11 cellular contexts compared by ENCODE assay signal in genomic region chr17:47066095-47066494, GRCh38.
DNase-seq lines count a peak whose midpoint lies in the region; TF ChIP-seq lines count a peak whose summit lies in the region.
"Had no signal": no experiment of that assay in that cellular context is flagged by ENCODE, and none has a peak within 500 bp of the region (broad histone marks: within the 10 kb centered on the region; RNA-seq: fewer than 3 reads in every experiment).

No MANE protein-coding gene starts in this region.

- H3K9ac ChIP-seq in OCI-LY1 (ENCODE audit: low read length): no peak overlapping the region

- DNase-seq in ELR (ENCODE audit: low read depth): peak; percentile 10
- no peak for DNase-seq in transverse colon
- DNase-seq in NCI-H2227 treated with DMSO at 0.1 percent for 48 hours (lab: John Stamatoyannopoulos, UW): no peak
- DNase-seq in DMS79 (lab: John Stamatoyannopoulos, UW): no peak
- no peak for DNase-seq in NOMO-1 treated with DMSO at 0.1 percent for 48 hours (lab: John Stamatoyannopoulos, UW; ENCODE audit: unreplicated experiment)
- DNase-seq: activated CD4-positive, alpha-beta T cell treated with anti-CD3 and anti-CD28 coated beads, Interleukin-2, amount 50 U/mL, for 4 hours; NCI-H2081 treated with DMSO at 0.1 percent for 48 hours; stimulated activated CD4-positive, alpha-beta T cell treated with anti-CD3 and anti-CD28 coated beads, Interleukin-4, amount 100 ng/mL, for 1 hour had no signal

- peak overlapping the region; percentile 89; the same call in 1 of the 2 replicates for H3K4me2 ChIP-seq in OCI-LY1 (ENCODE audit: low read length)

- H3K4me1 ChIP-seq in OCI-LY1 (ENCODE audit: insufficient read depth, low read length, severe bottlenecking) (peaks cover 13% of the 10 kb centered on the region), transverse colon (peaks cover 0 to 17% (median 10%) of the 10 kb centered on the region in 4 donors)

- no peak for TF ChIP-seq POLR2A in transverse colon (IDR thresholded peaks at IDR 0.05)

- H3K9me3 ChIP-seq in OCI-LY1 (ENCODE audit: low read length): no peaks in the 10 kb centered on the region
- no peaks in the 10 kb centered on the region for H3K9me3 ChIP-seq in transverse colon

- H3F3A ChIP-seq in OCI-LY1 (ENCODE audit: insufficient read depth, low read length): no peaks in the 10 kb centered on the region

- peaks cover 10% of the 10 kb centered on the region for H3K9me3 Mint-ChIP-seq in dendritic cell treated with granulocyte-macrophage colony-stimulating factor and Interleukin-4, amounts not matched to agents 40 ng/mL and 50 ng/mL, for 4 days
- no peaks in the 10 kb centered on the region for H3K9me3 Mint-ChIP-seq in nephron

- TF ChIP-seq CTCF in OCI-LY1 (IDR thresholded peaks at IDR 0.05; ENCODE audit: low read length) (no peak), nephron (IDR thresholded peaks at IDR 0.05; ENCODE audit: unreplicated experiment in 3 of 3) (no peak), transverse colon (IDR thresholded peaks at IDR 0.05) (no peak)

- H3K27ac ChIP-seq in OCI-LY1 (ENCODE audit: low read depth, low read length, poor library complexity, severe bottlenecking): no peak overlapping the region
- H3K27ac ChIP-seq in transverse colon: peak overlapping the region in 1 of 4 donors; percentile 93

- in situ Hi-C loops in transverse colon (cut with MboI; ENCODE audit: low pct_ligation_motif_present in 1 of 4, low pct_unique_long_range_greater_than_20kb in 1 of 4, low sequenced_read_pairs in 3 of 4): no loop called here

- no peaks in the 10 kb centered on the region for H3K79me2 ChIP-seq in OCI-LY1 (ENCODE audit: insufficient read depth, low read length)

- no peaks in the 10 kb centered on the region for H4K20me1 ChIP-seq in OCI-LY1 (ENCODE audit: insufficient read depth, low read length)

- H3K9me2 ChIP-seq in OCI-LY1 (ENCODE audit: low read depth, low read length): no peaks in the 10 kb centered on the region

- TF ChIP-seq EP300 in transverse colon (IDR thresholded peaks at IDR 0.05; ENCODE audit: low read depth): no peak

- no peaks in the 10 kb centered on the region for H3K27me3 Mint-ChIP-seq in dendritic cell treated with granulocyte-macrophage colony-stimulating factor and Interleukin-4, amounts not matched to agents 40 ng/mL and 50 ng/mL, for 4 days
- H3K27me3 Mint-ChIP-seq in nephron (ENCODE audit: low read depth): no peaks in the 10 kb centered on the region

- WGBS in transverse colon (ENCODE audit: low coverage in 1 of 2), 2 donors: 47 to 75% methylated on average over 2 to 6 of the region's 6 CpGs

- H3K36me3 ChIP-seq in OCI-LY1 (ENCODE audit: insufficient read depth, low read length): peaks cover 28% of the 10 kb centered on the region
- H3K36me3 ChIP-seq in transverse colon: peaks cover 0 to 4% (median 2%) of the 10 kb centered on the region in 4 donors

- intact Hi-C loops in dendritic cell treated with granulocyte-macrophage colony-stimulating factor and Interleukin-4, amounts not matched to agents 40 ng/mL and 50 ng/mL, for 4 days (cut with micrococcal nuclease): loop anchor here (5.0 kb wide), 1 partner anchor 36 kb away; no protein-coding TSS in a partner anchor
- intact Hi-C loops in transverse colon (cut with DNase I; ENCODE audit: low total_unique reads): no loop called here

- peaks cover 29% of the 10 kb centered on the region for H3K4me1 Mint-ChIP-seq in dendritic cell treated with granulocyte-macrophage colony-stimulating factor and Interleukin-4, amounts not matched to agents 40 ng/mL and 50 ng/mL, for 4 days (ENCODE audit: low read depth)
- peaks cover 25% of the 10 kb centered on the region for H3K4me1 Mint-ChIP-seq in nephron

- peaks cover 38% of the 10 kb centered on the region for H3K36me3 Mint-ChIP-seq in dendritic cell treated with granulocyte-macrophage colony-stimulating factor and Interleukin-4, amounts not matched to agents 40 ng/mL and 50 ng/mL, for 4 days (ENCODE audit: low read depth)
- H3K36me3 Mint-ChIP-seq in nephron (ENCODE audit: low read depth): peaks cover 6% of the 10 kb centered on the region

- H3K27ac Mint-ChIP-seq in dendritic cell treated with granulocyte-macrophage colony-stimulating factor and Interleukin-4, amounts not matched to agents 40 ng/mL and 50 ng/mL, for 4 days: peak overlapping the region; percentile 90
- peak overlapping the region; percentile 92 to 98 (median 95) for H3K27ac Mint-ChIP-seq in nephron

- H3K4me3 ChIP-seq in OCI-LY1 (ENCODE audit: low read depth, low read length, poor library complexity, severe bottlenecking): no peak overlapping the region
- no peak overlapping the region for H3K4me3 ChIP-seq in transverse colon

- H2AFZ ChIP-seq in OCI-LY1 (ENCODE audit: low read length): no peak overlapping the region

- H3K27me3 ChIP-seq in OCI-LY1 (ENCODE audit: insufficient read depth, low read length): no peaks in the 10 kb centered on the region
- no peaks in the 10 kb centered on the region for H3K27me3 ChIP-seq in transverse colon

- peak overlapping the region; percentile 83 for H3K4me3 Mint-ChIP-seq in dendritic cell treated with granulocyte-macrophage colony-stimulating factor and Interleukin-4, amounts not matched to agents 40 ng/mL and 50 ng/mL, for 4 days
- peak overlapping the region; percentile 95 to 98 (median 97) for H3K4me3 Mint-ChIP-seq in nephron
